Comparison of ENCODE assay signal across 2 cellular contexts in the genomic region with DNA sequence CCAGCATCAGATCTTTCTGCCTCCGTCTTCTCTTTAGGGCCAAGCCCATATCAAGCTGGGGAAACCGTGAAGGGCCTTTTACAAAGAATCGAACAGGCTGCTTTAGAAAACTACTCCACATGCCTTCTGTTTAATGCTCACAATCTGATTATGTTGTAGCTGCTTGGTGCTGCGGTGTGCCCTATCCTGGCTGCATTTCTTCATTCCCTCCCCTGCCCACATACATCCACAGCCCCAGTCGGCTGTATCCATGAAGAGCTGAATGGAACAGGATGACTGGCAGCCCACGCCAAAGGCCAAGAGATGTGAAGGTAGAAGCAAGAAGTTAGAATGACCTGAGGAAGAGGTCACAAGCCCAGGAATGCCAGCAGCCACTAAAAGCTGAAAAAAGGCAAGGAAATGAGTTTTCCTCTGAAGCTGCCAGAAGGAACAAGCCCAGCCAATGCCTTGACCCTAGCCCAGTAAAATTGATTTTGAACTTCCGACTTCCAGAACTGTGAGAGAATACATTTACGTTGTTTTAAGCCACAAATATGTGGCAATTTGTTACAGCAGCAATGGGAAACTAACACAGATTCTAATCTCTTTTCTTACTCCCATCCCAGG.
TF ChIP-seq lines count a peak whose summit lies in the region.

No MANE protein-coding gene starts in this region.

TF ChIP-seq in liver, 16 proteins besides CTCF, POLR2A, EP300 and RAD21:
- no peak for TF ChIP-seq SP1 (IDR thresholded peaks at IDR 0.05)
- peak; percentile 88 for TF ChIP-seq NR2F2 (IDR thresholded peaks at IDR 0.05)
TF ChIP-seq in liver: peak in this region for 1.

TF ChIP-seq in HepG2, 621 proteins besides CTCF, POLR2A, EP300 and RAD21:
- no peak for TF ChIP-seq ZNF335 (CRISPR knock-in tag; IDR thresholded peaks at IDR 0.05)
- TF ChIP-seq CEBPZ (IDR thresholded peaks at IDR 0.05; ENCODE audit: low read length): no peak
